11 cellular contexts compared by ENCODE assay signal in genomic region chr5:32390819-32391591, GRCh38. TPM values are rescaled to one million over a fixed set of nuclear protein-coding genes. Genes with fewer than 3 reads are reported as not detected.
DNase-seq lines count a peak whose midpoint lies in the region; ATAC-seq, FAIRE-seq and TF ChIP-seq lines count a peak whose summit lies in the region.
"Had no signal": no experiment of that assay in that cellular context is flagged by ENCODE, and none has a peak within 500 bp of the region (broad histone marks: within the 10 kb centered on the region; RNA-seq: fewer than 3 reads in every experiment).

No MANE protein-coding gene starts in this region.

- no peak overlapping the region for H3K4me3 ChIP-seq in AG10803 (ENCODE audit: low read length)
- no peak overlapping the region for H3K4me3 ChIP-seq in bronchial epithelial cell (ENCODE audit: low read depth, low read length)
- no peak overlapping the region for H3K4me3 ChIP-seq in mesodermal cell (ENCODE audit: extremely low read depth, insufficient read depth, low read length, poor library complexity, severe bottlenecking)
- H3K4me3 ChIP-seq: heart left ventricle had no signal

- WGBS in mesodermal cell (ENCODE audit: insufficient coverage in 2 of 2), 2 experiments, result 92 to 100% methylated on average over 6 to 10 of the region's 10 CpGs

- peak; percentile 77 for DNase-seq in AG10803 (ENCODE audit: low read depth)
- DNase-seq in MV-4-11 (lab: John Stamatoyannopoulos, UW), result peak; percentile 94
- DNase-seq in bronchial epithelial cell (ENCODE audit: low read depth), result peak; percentile 51
- DNase-seq in NCI-H2081 (lab: John Stamatoyannopoulos, UW), result no peak
- DNase-seq in COLO668 (lab: John Stamatoyannopoulos, UW; ENCODE audit: unreplicated experiment), result no peak
- DNase-seq: DND-41, heart left ventricle, NCI-H1694 had no signal

- peaks cover 7% of the 10 kb centered on the region for H3K36me3 ChIP-seq in bronchial epithelial cell (ENCODE audit: control insufficient read depth, insufficient read depth, low read length)
- H3K36me3 ChIP-seq in mesodermal cell (ENCODE audit: control insufficient read depth, insufficient read depth, low read length), result peaks cover 85% of the 10 kb centered on the region

- no peaks in the 10 kb centered on the region for H3K9me3 ChIP-seq in mesodermal cell (ENCODE audit: control insufficient read depth, low read length)
- H3K9me3 ChIP-seq: heart left ventricle had no signal

- H3K27me3 ChIP-seq in bronchial epithelial cell (ENCODE audit: control insufficient read depth, insufficient read depth, low read length), result no peaks in the 10 kb centered on the region
- H3K27me3 ChIP-seq: heart left ventricle had no signal

- FAIRE-seq in bronchial epithelial cell (lab: Jason Lieb, UNC), result no peak

- ATAC-seq in HG02642 (IDR thresholded peaks at IDR 0.05; ENCODE audit: poor library complexity, unreplicated experiment) (no peak), HG02884 (IDR thresholded peaks at IDR 0.05; ENCODE audit: unreplicated experiment) (no peak)

- no peak for TF ChIP-seq CTCF in AG10803 (conservative IDR thresholded peaks at IDR 0.05; ENCODE audit: low read length)
- no peak for TF ChIP-seq CTCF in bronchial epithelial cell (IDR thresholded peaks at IDR 0.05; ENCODE audit: insufficient read depth, low read length, severe bottlenecking)

- peak overlapping the region; percentile 39 for H3K27ac ChIP-seq in mesodermal cell (ENCODE audit: low read depth, low read length, severe bottlenecking)
- H3K27ac ChIP-seq: heart left ventricle had no signal

- H3K4me1 ChIP-seq in mesodermal cell (ENCODE audit: control insufficient read depth, insufficient read depth, low read length, poor library complexity, severe bottlenecking), result no peaks in the 10 kb centered on the region

RNA-seq across cellular contexts. Expression of gene ZFR, which starts 53.5 kb away (rescaled TPM):
- total RNA-seq in bronchial epithelial cell, result 65.0 and 81.3 TPM in 2 replicates
- 86.5 TPM for polyA plus RNA-seq in mesodermal cell (2013, experiment 1 of 2)
- polyA plus RNA-seq in mesodermal cell (2013, experiment 2 of 2), result 80.6 TPM

Comparison
In these comparisons a context has a peak if more than half of its experiments do, and no peak if none do; other contexts are left out.
1. DNase-seq: peak in AG10803 (single experiment), MV-4-11 (single experiment) and bronchial epithelial cell (single experiment); none in NCI-H2081 (0 of 2) and COLO668 (single experiment).